In the genomic region with DNA sequence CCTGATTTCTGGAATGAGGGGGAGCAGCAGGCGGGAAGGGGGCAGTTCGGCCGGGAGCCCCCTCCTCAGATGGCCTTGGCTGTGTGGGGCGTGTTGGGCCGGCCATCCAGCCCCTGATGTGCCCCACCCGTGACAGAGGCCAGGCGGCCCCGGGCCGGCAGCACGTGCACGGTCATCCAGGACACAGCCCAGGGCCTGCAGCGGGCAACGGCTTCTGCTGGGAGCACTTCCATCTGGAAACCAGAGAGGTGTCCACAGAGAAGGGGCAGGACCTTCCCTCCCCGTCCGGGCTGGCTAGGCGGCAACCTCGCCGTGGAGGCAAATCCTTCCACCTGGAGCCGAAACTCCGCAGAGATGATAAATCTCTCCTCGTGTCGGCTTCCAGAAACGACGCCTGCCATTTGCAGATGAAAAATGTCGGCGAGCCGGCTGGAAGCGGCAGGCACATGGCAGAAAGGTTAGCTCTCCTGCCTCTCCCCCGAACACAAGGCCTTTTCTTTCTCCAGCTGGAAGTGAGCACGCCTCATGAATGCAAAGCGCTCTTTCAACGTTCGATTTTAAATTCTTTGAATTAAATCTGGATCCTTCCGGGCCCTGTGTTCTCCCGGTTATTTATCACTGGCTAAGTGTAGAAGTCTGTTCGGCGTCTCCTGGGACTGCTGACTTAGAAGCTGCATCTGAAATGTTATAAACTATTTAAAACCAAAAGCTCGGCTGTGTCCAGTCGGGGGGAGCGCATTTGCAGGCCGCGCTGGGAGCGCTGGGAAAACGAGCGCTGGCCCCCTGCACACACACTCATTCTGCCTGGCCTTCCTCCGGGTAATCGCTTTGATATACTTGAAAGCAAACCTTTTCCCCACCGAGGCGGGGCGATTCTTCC, we compare ENCODE assay signal across 19 cellular contexts. TPM values are rescaled to one million over a fixed set of nuclear protein-coding genes. Genes with fewer than 3 reads are reported as not detected.
DNase-seq lines count a peak whose midpoint lies in the region; ATAC-seq, FAIRE-seq and TF ChIP-seq lines count a peak whose summit lies in the region.
"Had no signal": no experiment of that assay in that cellular context is flagged by ENCODE, and none has a peak within 500 bp of the region (broad histone marks: within the 10 kb centered on the region; RNA-seq: fewer than 3 reads in every experiment).

No MANE protein-coding gene starts in this region.

- no peak overlapping the region for H2AFZ ChIP-seq in neuronal stem cell (ENCODE audit: low read length)

- H3K9me3 ChIP-seq in gastroesophageal sphincter (peaks cover 0 to 24% (median 0%) of the 10 kb centered on the region in 3 donors), neuronal stem cell (replicated peaks in 1 of 2; ENCODE audit: control insufficient read depth in 2 of 2, insufficient read depth in 1 of 2, low read depth in 1 of 2, low read length in 2 of 2) (peaks cover 8 to 14% of the 10 kb centered on the region in 2 donors), transverse colon (peaks cover 4 to 11% of the 10 kb centered on the region in 2 donors)

- no peak for TF ChIP-seq CTCF in gastroesophageal sphincter (IDR thresholded peaks at IDR 0.05)
- TF ChIP-seq CTCF in transverse colon (IDR thresholded peaks at IDR 0.05) = no peak
- TF ChIP-seq CTCF in D721Med (IDR thresholded peaks at IDR 0.05; ENCODE audit: insufficient read depth, missing control alignments) = no peak

- peak overlapping the region; percentile 74 for H3K18ac ChIP-seq in neuronal stem cell (ENCODE audit: low read length)

- no peak overlapping the region for H2BK15ac ChIP-seq in neuronal stem cell (ENCODE audit: low read length)

- intact Hi-C loops in cardiac septum (cut with DNase I) = loop anchor here (1.0 to 2.0 kb wide), 2 partner anchors 273 to 412 kb away; no protein-coding TSS in a partner anchor
- intact Hi-C loops in Right ventricle myocardium inferior (cut with DNase I) = loop anchor here (2.0 to 5.0 kb wide), 2 partner anchors 270 to 411 kb away; no protein-coding TSS in a partner anchor
- intact Hi-C loops in transverse colon (cut with DNase I; ENCODE audit: low total_unique reads) = loop anchor here (5.0 kb wide), 3 partner anchors 270 to 410 kb away; no protein-coding TSS in a partner anchor

- H3K36me3 ChIP-seq in gastroesophageal sphincter = no peaks in the 10 kb centered on the region
- H3K36me3 ChIP-seq in neuronal stem cell (replicated peaks in 1 of 2; ENCODE audit: control insufficient read depth in 2 of 2, insufficient read depth in 2 of 2, low read length in 2 of 2) = no peaks in the 10 kb centered on the region
- no peaks in the 10 kb centered on the region for H3K36me3 ChIP-seq in transverse colon
- H3K36me3 ChIP-seq: brain microvascular endothelial cell had no signal

- H3K23ac ChIP-seq in neuronal stem cell (ENCODE audit: low read depth, low read length, poor library complexity) = peak overlapping the region; percentile 77

- no peak overlapping the region for H2BK120ac ChIP-seq in neuronal stem cell (ENCODE audit: low read depth, low read length)

- H3K4me3 ChIP-seq in gastroesophageal sphincter (peak overlapping the region in 1 of 2 donors; percentile 21), neuronal stem cell (ENCODE audit: low read length in 2 of 2) (no peak overlapping the region), transverse colon (peak overlapping the region in 1 of 4 donors; percentile 1)
- H3K4me3 ChIP-seq: SK-N-MC had no signal

- H3K27ac ChIP-seq in gastroesophageal sphincter (peak overlapping the region in 1 of 4 donors; percentile 12), neuronal stem cell (replicated peaks; ENCODE audit: low read length) (no peak overlapping the region), transverse colon (no peak overlapping the region)
- H3K27ac ChIP-seq: brain microvascular endothelial cell, SK-N-MC had no signal

- no peaks in the 10 kb centered on the region for H3K79me1 ChIP-seq in neuronal stem cell (ENCODE audit: low read depth, low read length)

- 11 to 32% methylated on average over 15 to 33 of the region's 50 CpGs for WGBS in gastroesophageal sphincter (ENCODE audit: low coverage in 1 of 2), 2 donors
- WGBS in neuronal stem cell (ENCODE audit: extremely low coverage in 2 of 2, insufficient read length in 2 of 2, insufficient replicate concordance in 1 of 2), 2 donors = no CpG with 5 or more reads among the region's 50 CpGs
- WGBS in transverse colon (ENCODE audit: low coverage in 1 of 2), 2 donors = 60 to 83% methylated on average over 1 to 43 of the region's 50 CpGs

- no peak for TF ChIP-seq POLR2A in gastroesophageal sphincter (IDR thresholded peaks at IDR 0.05)
- TF ChIP-seq POLR2A in transverse colon (IDR thresholded peaks at IDR 0.05) = no peak

- H2AK5ac ChIP-seq in neuronal stem cell (ENCODE audit: low read depth, low read length) = peak overlapping the region; percentile 90

- no peak overlapping the region for H3K4me2 ChIP-seq in neuronal stem cell (ENCODE audit: insufficient read depth, low read length, poor library complexity, severe bottlenecking)

- no peak overlapping the region for H2BK5ac ChIP-seq in neuronal stem cell (ENCODE audit: low read length)

- H3K14ac ChIP-seq in neuronal stem cell (ENCODE audit: low read length) = peak overlapping the region; percentile 17

- no peak overlapping the region for H3K9ac ChIP-seq in neuronal stem cell (ENCODE audit: low read depth, low read length, poor library complexity)

- H4K8ac ChIP-seq in neuronal stem cell (ENCODE audit: low read depth, low read length) = peak overlapping the region; percentile 95

- TF ChIP-seq EP300 in gastroesophageal sphincter (IDR thresholded peaks at IDR 0.05) (no peak), transverse colon (IDR thresholded peaks at IDR 0.05; ENCODE audit: low read depth) (no peak)

- H3K4me1 ChIP-seq in gastroesophageal sphincter = peaks cover 0 to 18% (median 0%) of the 10 kb centered on the region in 3 donors
- H3K4me1 ChIP-seq in neuronal stem cell (ENCODE audit: control insufficient read depth in 2 of 2, insufficient read depth in 1 of 2, low read depth in 1 of 2, low read length in 2 of 2) = peaks cover 0 to 3% of the 10 kb centered on the region in 2 donors
- H3K4me1 ChIP-seq in transverse colon = peaks cover 0 to 11% (median 2%) of the 10 kb centered on the region in 4 donors
- H3K4me1 ChIP-seq: Caco-2 had no signal

- in situ Hi-C loops in transverse colon (cut with MboI; ENCODE audit: low pct_ligation_motif_present in 1 of 4, low pct_unique_long_range_greater_than_20kb in 1 of 4, low sequenced_read_pairs in 3 of 4) = loop anchor here in 3 of 4 donors (25.0 kb wide), 2 partner anchors 400 to 425 kb away; no protein-coding TSS in a partner anchor
- in situ Hi-C loops in ACHN (cut with HindIII; ENCODE audit: low pct_ligation_motif_present, low pct_unique_long_range_greater_than_20kb, low sequenced_read_pairs) = no loop called here

- peak overlapping the region; percentile 19 for H3K4ac ChIP-seq in neuronal stem cell (ENCODE audit: low read length)

- no peak overlapping the region for H4K91ac ChIP-seq in neuronal stem cell (ENCODE audit: low read depth, low read length, poor library complexity)

- DNase-seq in cardiac septum (ENCODE audit: low spot score) = peak; percentile 39
- no peak for DNase-seq in Right ventricle myocardium inferior (ENCODE audit: missing footprints)
- no peak for DNase-seq in neuronal stem cell (ENCODE audit: low spot score)
- peak; percentile 4 for DNase-seq in transverse colon
- no peak for DNase-seq in D721Med (ENCODE audit: insufficient read length, low spot score)
- DNase-seq in activated CD4-positive, alpha-beta T cell treated with anti-CD3 and anti-CD28 coated beads for 4 hours = no peak
- no peak for DNase-seq in ACHN
- DNase-seq: brain microvascular endothelial cell, NCI-H146 had no signal

- H3K27me3 ChIP-seq in gastroesophageal sphincter (peaks cover 90% of the 10 kb centered on the region), neuronal stem cell (ENCODE audit: control insufficient read depth in 3 of 3, insufficient read depth in 3 of 3, low read depth in 1 of 3, low read length in 3 of 3) (peaks cover 0 to 30% (median 12%) of the 10 kb centered on the region in 3 experiments), transverse colon (peaks cover 48% of the 10 kb centered on the region)
- H3K27me3 ChIP-seq: brain microvascular endothelial cell had no signal

- no peak for ATAC-seq in Right ventricle myocardium inferior
- peak; percentile 17 for ATAC-seq in gastroesophageal sphincter
- ATAC-seq: activated T-helper 17 cell treated with anti-CD3 and anti-CD28 coated beads, Interleukin-2, amount 50 U/mL, for 72 hours had no signal

- no peak for FAIRE-seq in D721Med (lab: Jason Lieb, UNC)
- FAIRE-seq: TTC549 had no signal

- no peak overlapping the region for H2BK12ac ChIP-seq in neuronal stem cell (ENCODE audit: low read length)

RNA-seq across cellular contexts. Expression of gene ACTRT2, which starts 9.4 kb away (rescaled TPM):
- total RNA-seq in cardiac septum = not detected
- total RNA-seq in Right ventricle myocardium inferior = not detected
- total RNA-seq in gastroesophageal sphincter = not detected
- 0.29 TPM for polyA plus RNA-seq in neuronal stem cell (2013, experiment 1 of 2)
- polyA plus RNA-seq in neuronal stem cell (2013, experiment 2 of 2) = 0.29 TPM
- total RNA-seq in transverse colon = not detected
- total RNA-seq: activated CD4-positive, alpha-beta memory T cell treated with anti-CD3 and anti-CD28 coated beads for 36 hours; activated T-helper 17 cell treated with anti-CD3 and anti-CD28 coated beads, Interleukin-2, amount 50 U/mL, for 72 hours; Caco-2; HT1080; mesothelial cell of epicardium; progenitor cell of endocrine pancreas had no signal
- polyA plus RNA-seq: thymus had no signal

RNA-seq across cellular contexts. Expression of gene PRDM16, which starts 57.1 kb away (rescaled TPM):
- total RNA-seq in cardiac septum = 12.9 TPM
- total RNA-seq in Right ventricle myocardium inferior = 12.8 TPM
- total RNA-seq in gastroesophageal sphincter = 1 to 10 TPM; 1.1 to 3.4 (median 1.6) TPM
- 7.9 TPM for polyA plus RNA-seq in neuronal stem cell (2013, experiment 1 of 2)
- polyA plus RNA-seq in neuronal stem cell (2013, experiment 2 of 2) = 7.6 TPM
- total RNA-seq in transverse colon = under 1 TPM in 2 of 4 donors, not detected in 2; 0.41 to 0.95 TPM
- total RNA-seq: activated CD4-positive, alpha-beta memory T cell treated with anti-CD3 and anti-CD28 coated beads for 36 hours; activated T-helper 17 cell treated with anti-CD3 and anti-CD28 coated beads, Interleukin-2, amount 50 U/mL, for 72 hours; HT1080 had no signal

Comparison
In these comparisons a context has a peak if more than half of its experiments do, and no peak if none do; other contexts are left out.
1. DNase-seq: peak in cardiac septum (single experiment) and transverse colon (single experiment); none in Right ventricle myocardium inferior (single experiment), neuronal stem cell (single experiment), D721Med (single experiment), activated CD4-positive, alpha-beta T cell treated with anti-CD3 and anti-CD28 coated beads for 4 hours (0 of 2) and ACHN (single experiment).